In genomic region chr7:7785349-7785973, GRCh38 we compare ENCODE assay signal across 16 cellular contexts.
A peak's percentile ranks its signal among the peaks of the same experiment; 100 is the strongest.
DNase-seq lines count a peak whose midpoint lies in the region; ATAC-seq and TF ChIP-seq lines count a peak whose summit lies in the region.
"Had no signal": no experiment of that assay in that cellular context is flagged by ENCODE, and none has a peak within 500 bp of the region (broad histone marks: within the 10 kb centered on the region; RNA-seq: fewer than 3 reads in every experiment).

No MANE protein-coding gene starts in this region.

- no peak overlapping the region for H4K91ac ChIP-seq in mesenchymal stem cell (ENCODE audit: low read length)
- H4K91ac ChIP-seq in trophoblast cell (ENCODE audit: low read depth, low read length), result no peak overlapping the region

- ATAC-seq in GM21367 (IDR thresholded peaks at IDR 0.05; ENCODE audit: unreplicated experiment), result no peak
- ATAC-seq in GM18907 (IDR thresholded peaks at IDR 0.05; ENCODE audit: unreplicated experiment), result no peak
- ATAC-seq: GM23338 had no signal

- H3K27ac ChIP-seq in colonic mucosa (no peak overlapping the region), mesenchymal stem cell (ENCODE audit: low read length, poor library complexity, severe bottlenecking) (no peak overlapping the region), trophoblast cell (ENCODE audit: low read depth, low read length) (no peak overlapping the region), uterus (no peak overlapping the region)
- H3K27ac ChIP-seq: BLaER1 had no signal

- H3K27me3 ChIP-seq in Caco-2 (replicated peaks; ENCODE audit: control insufficient read depth, insufficient read depth, low read length) (no peaks in the 10 kb centered on the region), colonic mucosa (no peaks in the 10 kb centered on the region), mesenchymal stem cell (ENCODE audit: control insufficient read depth in 1 of 2, insufficient read depth in 1 of 2, low read length in 2 of 2) (no peaks in the 10 kb centered on the region), trophoblast cell (ENCODE audit: insufficient read depth, low read length) (no peaks in the 10 kb centered on the region), uterus (no peaks in the 10 kb centered on the region)
- H3K27me3 ChIP-seq: BLaER1 had no signal

- H4K12ac ChIP-seq in trophoblast cell (ENCODE audit: low read depth, low read length), result no peak overlapping the region

- H3K23ac ChIP-seq in mesenchymal stem cell (ENCODE audit: low read length in 2 of 2) (no peak overlapping the region), trophoblast cell (ENCODE audit: low read length) (no peak overlapping the region)

- no peaks in the 10 kb centered on the region for H3K9me3 Mint-ChIP-seq in Caco-2 (ENCODE audit: unreplicated experiment)
- H3K9me3 Mint-ChIP-seq: CD8-positive, alpha-beta memory T cell; GM23338; H9 had no signal

- CTCF ChIA-PET in Caco-2 (lab: Charles Lee), result no interaction called here

- no peak for TF ChIP-seq POLR2A in uterus (IDR thresholded peaks at IDR 0.05)

- H3K18ac ChIP-seq in mesenchymal stem cell (ENCODE audit: low read depth in 1 of 2, low read length in 2 of 2) (no peak overlapping the region), trophoblast cell (ENCODE audit: low read length) (no peak overlapping the region)

- H3K4me3 Mint-ChIP-seq in Caco-2 (ENCODE audit: unreplicated experiment), result peak overlapping the region; percentile 36
- H3K4me3 Mint-ChIP-seq: GM23338, H9 had no signal

- H3K4me3 ChIP-seq in Caco-2 (ENCODE audit: low read depth, low read length) (no peak overlapping the region), colonic mucosa (no peak overlapping the region), mesenchymal stem cell (ENCODE audit: insufficient read depth in 1 of 2, low read depth in 1 of 2, low read length in 2 of 2) (no peak overlapping the region), trophoblast cell (ENCODE audit: low read depth, low read length) (no peak overlapping the region), uterus (no peak overlapping the region)
- H3K4me3 ChIP-seq: BLaER1, GM23338 had no signal

- no peak overlapping the region for H2AFZ ChIP-seq in mesenchymal stem cell (ENCODE audit: low read depth, low read length)
- no peak overlapping the region for H2AFZ ChIP-seq in trophoblast cell (ENCODE audit: insufficient read depth, low read length, poor library complexity)
- H2AFZ ChIP-seq: GM23338 had no signal

- no peaks in the 10 kb centered on the region for H3K79me2 ChIP-seq in trophoblast cell (ENCODE audit: control insufficient read depth, insufficient read depth, low read length, poor library complexity)

- POLR2A ChIA-PET in Caco-2 (lab: Charles Lee), result no interaction called here

- H3K9ac ChIP-seq in colonic mucosa (ENCODE audit: low read depth in 2 of 2, low read length in 2 of 2), result no peak overlapping the region
- H3K9ac ChIP-seq in mesenchymal stem cell (ENCODE audit: low read length), result no peak overlapping the region
- no peak overlapping the region for H3K9ac ChIP-seq in trophoblast cell (ENCODE audit: low read length)
- H3K9ac ChIP-seq: BLaER1 had no signal

- BruUV-seq in Caco-2 (replicated peaks; lab: Mats Ljungman, UMichigan), result no TSS peak

- H2AK5ac ChIP-seq in mesenchymal stem cell (ENCODE audit: low read length, severe bottlenecking) (no peak overlapping the region), trophoblast cell (ENCODE audit: low read length) (no peak overlapping the region)

- H3K4ac ChIP-seq in mesenchymal stem cell (ENCODE audit: low read depth in 1 of 2, low read length in 2 of 2) (no peak overlapping the region), trophoblast cell (ENCODE audit: low read depth, low read length) (no peak overlapping the region)

- DNase-seq in Caco-2, result peak; percentile 52 to 63
- DNase-seq in colonic mucosa, result peak; percentile 44
- no peak for DNase-seq in mesenchymal stem cell
- no peak for DNase-seq in trophoblast cell
- DNase-seq in uterus, result no peak
- no peak for DNase-seq in NCI-H2227 treated with DMSO at 0.1 percent for 48 hours (lab: John Stamatoyannopoulos, UW)
- DNase-seq: 8988T; AML-193; CD8-positive, alpha-beta memory T cell; DMS53; GF-D8; H9 had no signal

- H3K14ac ChIP-seq in mesenchymal stem cell (ENCODE audit: low read length in 2 of 2), result no peak overlapping the region
- no peak overlapping the region for H3K14ac ChIP-seq in trophoblast cell (ENCODE audit: low read length)

- no peaks in the 10 kb centered on the region for H3K9me3 ChIP-seq in Caco-2
- no peaks in the 10 kb centered on the region for H3K9me3 ChIP-seq in colonic mucosa
- H3K9me3 ChIP-seq in mesenchymal stem cell (ENCODE audit: control insufficient read depth, low read length), result no peaks in the 10 kb centered on the region
- no peaks in the 10 kb centered on the region for H3K9me3 ChIP-seq in trophoblast cell (ENCODE audit: insufficient read depth, low read depth, low read length)
- no peaks in the 10 kb centered on the region for H3K9me3 ChIP-seq in uterus
- H3K9me3 ChIP-seq: BLaER1 had no signal

- H2BK12ac ChIP-seq in mesenchymal stem cell (ENCODE audit: low read length in 2 of 2) (peak overlapping the region in 1 of 2 experiments; percentile 2), trophoblast cell (ENCODE audit: low read length) (peak overlapping the region; percentile 82)

- peak overlapping the region; percentile 47 for H4K8ac ChIP-seq in mesenchymal stem cell (ENCODE audit: low read length)
- H4K8ac ChIP-seq in trophoblast cell (ENCODE audit: low read depth, low read length), result no peak overlapping the region

- H3K79me1 ChIP-seq in mesenchymal stem cell (replicated peaks; ENCODE audit: low read length, poor library complexity, severe bottlenecking), result no peaks in the 10 kb centered on the region
- H3K79me1 ChIP-seq in trophoblast cell (ENCODE audit: low read length), result peaks cover 4% of the 10 kb centered on the region

- H3K27ac Mint-ChIP-seq in Caco-2 (ENCODE audit: unreplicated experiment), result peak overlapping the region; percentile 31
- H3K27ac Mint-ChIP-seq: GM23338 had no signal

- H2BK15ac ChIP-seq in mesenchymal stem cell (ENCODE audit: low read depth, poor library complexity, severe bottlenecking), result no peak overlapping the region

- intact Hi-C loops in Caco-2 (cut with micrococcal nuclease; ENCODE audit: unreplicated experiment), result no loop called here
- intact Hi-C loops in colonic mucosa (cut with DNase I), result no loop called here
- intact Hi-C loops in uterus (cut with DNase I; ENCODE audit: low total_unique reads), result no loop called here

- H2BK5ac ChIP-seq in mesenchymal stem cell (ENCODE audit: low read depth, low read length, poor library complexity, severe bottlenecking) (no peak overlapping the region), trophoblast cell (ENCODE audit: low read depth, low read length, poor library complexity) (no peak overlapping the region)

- H3K27me3 Mint-ChIP-seq in Caco-2 (ENCODE audit: insufficient read depth, unreplicated experiment), result no peaks in the 10 kb centered on the region
- H3K27me3 Mint-ChIP-seq: CD8-positive, alpha-beta memory T cell had no signal

- WGBS in mesenchymal stem cell, result 91% methylated on average over 6 of the region's 6 CpGs
- WGBS in trophoblast cell (ENCODE audit: extremely low coverage, insufficient coverage, insufficient read length), result 100% methylated on average over 1 of the region's 6 CpGs

- H3K36me3 ChIP-seq in Caco-2 (ENCODE audit: control insufficient read depth, insufficient read depth, low read length) (no peaks in the 10 kb centered on the region; the same call in 1 of the 2 replicates), colonic mucosa (no peaks in the 10 kb centered on the region), mesenchymal stem cell (ENCODE audit: control insufficient read depth in 1 of 2, insufficient read depth in 2 of 2, low read depth in 1 of 2, low read length in 2 of 2) (no peaks in the 10 kb centered on the region), trophoblast cell (ENCODE audit: control insufficient read depth in 1 of 2, insufficient read depth in 2 of 2, low read length in 2 of 2) (no peaks in the 10 kb centered on the region), uterus (no peaks in the 10 kb centered on the region)
- H3K36me3 ChIP-seq: BLaER1 had no signal

- H3K4me1 ChIP-seq in Caco-2 (peaks cover 15% of the 10 kb centered on the region), colonic mucosa (no peaks in the 10 kb centered on the region), mesenchymal stem cell (ENCODE audit: control insufficient read depth, insufficient read depth, low read depth, low read length) (no peaks in the 10 kb centered on the region), trophoblast cell (ENCODE audit: control insufficient read depth in 1 of 2, insufficient read depth in 2 of 2, low read length in 2 of 2) (peaks cover 4 to 7% of the 10 kb centered on the region in 2 experiments), uterus (no peaks in the 10 kb centered on the region)
- H3K4me1 ChIP-seq: BLaER1 had no signal

- H3K4me2 ChIP-seq in mesenchymal stem cell (ENCODE audit: low read length, poor library complexity, severe bottlenecking) (no peak overlapping the region), trophoblast cell (ENCODE audit: low read length) (no peak overlapping the region)
- H3K4me2 ChIP-seq: BLaER1, GM23338 had no signal

- no peak for TF ChIP-seq CTCF in Caco-2 (IDR thresholded peaks at IDR 0.05; ENCODE audit: insufficient read depth in 1 of 2, low read depth in 1 of 2, low read length in 1 of 2, severe bottlenecking in 1 of 2, unreplicated experiment in 1 of 2)
- TF ChIP-seq CTCF in colonic mucosa (IDR thresholded peaks at IDR 0.05), result no peak
- no peak for TF ChIP-seq CTCF in uterus (IDR thresholded peaks at IDR 0.05)

- H3K36me3 Mint-ChIP-seq in Caco-2 (ENCODE audit: insufficient read depth, unreplicated experiment), result no peaks in the 10 kb centered on the region

- peaks cover 11% of the 10 kb centered on the region for H3K4me1 Mint-ChIP-seq in Caco-2 (ENCODE audit: low read depth, unreplicated experiment)

- no peak overlapping the region for H2BK120ac ChIP-seq in mesenchymal stem cell (ENCODE audit: low read depth, low read length)
- H2BK120ac ChIP-seq in trophoblast cell (ENCODE audit: insufficient read depth, low read length, poor library complexity), result no peak overlapping the region

Comparison
In these comparisons a context has a peak if more than half of its experiments do, and no peak if none do; other contexts are left out.
1. DNase-seq: peak in Caco-2 (2 of 2) and colonic mucosa (single experiment); none in mesenchymal stem cell (single experiment), trophoblast cell (0 of 2), uterus (0 of 2) and NCI-H2227 treated with DMSO at 0.1 percent for 48 hours (single experiment).